In the genomic region with DNA sequence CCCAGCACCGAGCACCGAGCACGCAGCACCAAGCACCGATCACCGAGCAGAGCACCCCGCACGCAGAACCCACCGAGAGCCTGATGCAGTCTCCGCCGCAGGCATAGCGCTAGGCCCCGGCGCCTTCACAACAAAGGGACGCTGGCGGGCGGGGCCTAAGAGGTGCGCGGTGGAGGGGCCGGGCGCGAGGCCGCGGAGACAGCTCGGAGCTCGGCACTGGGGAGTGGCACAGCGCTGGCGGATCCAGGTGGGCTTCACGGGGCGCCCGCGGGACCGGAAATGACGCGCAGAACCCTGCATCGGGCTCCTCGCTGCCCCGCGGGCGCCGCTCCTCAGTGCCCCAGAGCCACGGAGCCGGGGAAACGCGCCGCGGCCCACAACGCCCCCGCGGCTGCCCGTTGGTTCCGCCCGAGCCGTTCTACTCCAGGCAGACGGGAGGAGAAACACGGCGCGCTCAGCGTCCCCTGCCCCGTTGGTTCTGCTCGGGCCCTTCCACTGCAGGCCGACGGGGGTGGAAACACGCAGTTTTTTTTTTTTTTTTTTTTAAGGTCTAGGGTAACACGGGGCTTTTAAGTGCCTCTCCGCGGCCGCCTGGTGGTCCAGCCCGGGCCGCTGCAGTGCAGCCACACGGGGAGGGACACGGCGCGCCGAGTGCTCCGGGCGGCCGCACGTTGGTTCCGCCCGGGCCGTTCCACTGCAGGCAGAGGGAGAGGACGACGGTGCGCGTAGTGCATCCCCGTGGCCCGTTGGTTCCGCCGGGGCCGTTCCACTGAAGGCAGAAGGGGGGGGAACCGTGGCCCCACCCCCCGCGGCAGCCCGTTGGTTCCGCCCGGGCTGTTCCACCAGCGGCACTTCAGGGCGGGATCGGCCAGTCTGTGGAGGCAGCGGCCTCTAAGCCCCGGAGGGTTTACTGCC, we compare ENCODE assay signal across 1 cellular context.
TF ChIP-seq lines count a peak whose summit lies in the region.
"Not testable (repeated sequence)": the region's sequence is repeated elsewhere in the genome, so short reads cannot be mapped to it uniquely, and the experiment has no call there.

No MANE protein-coding gene starts in this region.

TF ChIP-seq in HepG2, 621 proteins besides CTCF, POLR2A, EP300 and RAD21 (continued from another document):
- TF ChIP-seq GMEB1 (CRISPR knock-in tag; IDR thresholded peaks at IDR 0.05; ENCODE audit: borderline replicate concordance) = peak; percentile 48; the same call in 1 of the 2 replicates
- not testable (repeated sequence) for TF ChIP-seq GABPA (IDR thresholded peaks at IDR 0.05; ENCODE audit: low read depth, low read length)
- TF ChIP-seq GABPA (CRISPR knock-in tag; IDR thresholded peaks at IDR 0.05; ENCODE audit: low read depth) = peak; percentile 48; the same call in 1 of the 2 replicates
